27 cellular contexts compared by ENCODE assay signal in the genomic region with DNA sequence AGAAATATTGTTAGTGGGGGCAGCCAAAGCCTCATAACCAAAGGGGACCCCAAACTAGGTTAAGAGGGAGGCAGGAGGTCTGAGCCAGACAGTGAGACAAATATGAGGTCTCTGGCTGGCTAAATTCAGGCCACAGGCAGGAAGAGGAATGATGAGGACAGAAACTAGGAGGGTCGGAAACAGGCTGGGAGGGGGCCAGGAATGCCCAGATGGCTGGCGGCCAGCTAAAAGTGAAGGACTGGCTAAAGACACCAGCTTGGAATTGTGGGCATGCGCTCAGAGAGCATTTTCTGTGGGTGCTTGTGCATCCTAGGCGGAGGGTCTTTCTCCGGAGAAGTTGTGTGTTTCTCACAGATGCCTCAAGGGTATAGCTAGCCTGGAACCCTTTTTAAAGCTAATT.
"Had no signal": no experiment of that assay in that cellular context is flagged by ENCODE, and none has a peak within 500 bp of the region (broad histone marks: within the 10 kb centered on the region; RNA-seq: fewer than 3 reads in every experiment).

No MANE protein-coding gene starts in this region.

- H3K4me2 ChIP-seq: KMS-11 had no signal

- H3K27ac ChIP-seq: KMS-11, Peyer's patch, SJSA1 had no signal

- H3K4me3 Mint-ChIP-seq: activated B cell treated with CpG ODN at 0.5 μM for 24 hours; activated CD4-positive, alpha-beta memory T cell treated with anti-CD3 and anti-CD28 coated beads for 36 hours; activated CD4-positive, alpha-beta T cell treated with anti-CD3 and anti-CD28 coated beads, Interleukin-2, amount 10 ng/mL, durations not matched to agents 7 days and 5 days; activated naive CD8-positive, alpha-beta T cell treated with anti-CD3 and anti-CD28 coated beads, Interleukin-2, amount 50 U/mL, for 24 hours; activated T-cell treated with anti-CD3 and anti-CD28 coated beads, Interleukin-2, amount 50 U/mL, for 4 hours; T-helper 1 cell treated with Interleukin-12 subunit alpha and Interleukin-12 subunit beta and Interleukin-4 antibody, amounts not matched to agents 30 μg/mL and 1 μg/mL, for 36 hours had no signal

- H3K4me1 ChIP-seq: Peyer's patch had no signal

- ATAC-seq: activated naive CD4-positive, alpha-beta T cell treated with anti-CD3 and anti-CD28 coated beads, Interleukin-2, amount 50 U/mL, for 72 hours; activated naive CD8-positive, alpha-beta T cell treated with anti-CD3 and anti-CD28 coated beads, Interleukin-2, amount 50 U/mL, for 24 hours; activated T-cell treated with anti-CD3 and anti-CD28 coated beads, Interleukin-2, amount 50 U/mL, for 4 hours; SK-N-SH treated with all-trans-retinoic acid at 6 μM for 48 hours had no signal

- H3K4me1 Mint-ChIP-seq: activated B cell treated with CpG ODN at 0.5 μM for 24 hours; activated CD4-positive, alpha-beta T cell treated with anti-CD3 and anti-CD28 coated beads, Interleukin-2, amount 10 ng/mL, durations not matched to agents 7 days and 5 days; activated naive CD8-positive, alpha-beta T cell treated with anti-CD3 and anti-CD28 coated beads, Interleukin-2, amount 50 U/mL, for 24 hours had no signal

- H3K9ac ChIP-seq: KMS-11 had no signal

- H3K36me3 ChIP-seq: MG63, Peyer's patch, SJSA1 had no signal

- H3K4me3 ChIP-seq: MG63, Peyer's patch, SJSA1 had no signal

- H3K27ac Mint-ChIP-seq: activated B cell treated with CpG ODN at 0.5 μM for 24 hours; activated CD4-positive, alpha-beta memory T cell treated with anti-CD3 and anti-CD28 coated beads for 36 hours; activated CD4-positive, alpha-beta T cell treated with anti-CD3 and anti-CD28 coated beads, Interleukin-2, amount 10 ng/mL, durations not matched to agents 7 days and 5 days; activated naive CD8-positive, alpha-beta T cell treated with anti-CD3 and anti-CD28 coated beads, Interleukin-2, amount 50 U/mL, for 24 hours; T-helper 1 cell treated with Interleukin-12 subunit alpha and Interleukin-12 subunit beta and Interleukin-4 antibody, amounts not matched to agents 30 μg/mL and 1 μg/mL, for 36 hours had no signal

- FAIRE-seq: astrocyte, TTC549 had no signal

- DNase-seq: activated B cell treated with CpG ODN at 0.5 μM for 24 hours; activated CD4-positive, alpha-beta memory T cell treated with anti-CD3 and anti-CD28 coated beads for 36 hours; activated CD4-positive, alpha-beta T cell treated with anti-CD3 and anti-CD28 coated beads for 1 hour; activated CD4-positive, alpha-beta T cell treated with anti-CD3 and anti-CD28 coated beads, Interleukin-2, amount 10 ng/mL, durations not matched to agents 7 days and 5 days; activated CD8-positive, alpha-beta memory T cell treated with anti-CD3 and anti-CD28 coated beads for 24 hours; activated effector memory CD4-positive, alpha-beta T cell treated with anti-CD3 and anti-CD28 coated beads, Interleukin-2, amount 50 U/mL, for 16 hours; activated naive CD4-positive, alpha-beta T cell treated with Interleukin-2 at 50 U/mL for 16 hours; activated naive CD8-positive, alpha-beta T cell treated with anti-CD3 and anti-CD28 coated beads, Interleukin-2, amount 50 U/mL, for 24 hours; activated T-cell treated with anti-CD3 and anti-CD28 coated beads, Interleukin-2, amount 50 U/mL, for 4 hours; amniotic stem cell; MG63; NCI-H1105 treated with DMSO at 0.1 percent for 48 hours; NCI-H1436 treated with DMSO at 0.1 percent for 48 hours; NCI-H187; NCI-H2081; NCI-H510A treated with DMSO at 0.1 percent for 48 hours; NK-92 treated with Interleukin-12 subunit alpha and Interleukin-12 subunit beta, amount 100 ng/mL, for 24 hours; Peyer's patch; Right ventricle myocardium superior; T-helper 9 cell had no signal

- H3K27me3 ChIP-seq: MG63, Peyer's patch, SJSA1 had no signal

- H3K9me3 ChIP-seq: Peyer's patch had no signal

- H3K27me3 Mint-ChIP-seq: activated B cell treated with CpG ODN at 0.5 μM for 24 hours; activated CD4-positive, alpha-beta memory T cell treated with anti-CD3 and anti-CD28 coated beads for 36 hours; activated CD4-positive, alpha-beta T cell treated with anti-CD3 and anti-CD28 coated beads, Interleukin-2, amount 10 ng/mL, durations not matched to agents 7 days and 5 days; activated naive CD8-positive, alpha-beta T cell treated with anti-CD3 and anti-CD28 coated beads, Interleukin-2, amount 50 U/mL, for 24 hours had no signal

- H3K9me3 Mint-ChIP-seq: T-helper 1 cell treated with Interleukin-12 subunit alpha and Interleukin-12 subunit beta and Interleukin-4 antibody, amounts not matched to agents 30 μg/mL and 1 μg/mL, for 36 hours had no signal
